Comparison of ENCODE assay signal across 17 cellular contexts in genomic region chr6:36725581-36725980, GRCh38.
"Had no signal": no experiment of that assay in that cellular context is flagged by ENCODE, and none has a peak within 500 bp of the region (broad histone marks: within the 10 kb centered on the region; RNA-seq: fewer than 3 reads in every experiment).

No MANE protein-coding gene starts in this region.

- DNase-seq: activated CD4-positive, alpha-beta T cell treated with anti-CD3 and anti-CD28 coated beads, Interleukin-2, amount 10 ng/mL, durations not matched to agents 7 days and 5 days; activated CD4-positive, CD25-positive, alpha-beta regulatory T cell; activated gamma-delta T cell; esophagus squamous epithelium; foreskin fibroblast; head of caudate nucleus; left cardiac atrium; mammary epithelial cell; nephron progenitor cell; retina; small intestine; upper lobe of right lung had no signal

- H3K27me3 ChIP-seq: ascending aorta, esophagus squamous epithelium, suprapubic skin, upper lobe of right lung had no signal

- FAIRE-seq: bronchial epithelial cell, small intestine had no signal

- H3K9me3 Mint-ChIP-seq: activated CD4-positive, alpha-beta T cell treated with anti-CD3 and anti-CD28 coated beads, Interleukin-2, amount 10 ng/mL, durations not matched to agents 7 days and 5 days; nephron progenitor cell had no signal

- H3K36me3 ChIP-seq: ascending aorta, esophagus squamous epithelium, suprapubic skin, upper lobe of right lung had no signal

- H3K27ac ChIP-seq: ascending aorta, esophagus squamous epithelium, SK-N-MC, suprapubic skin, upper lobe of right lung had no signal

- H3K4me1 ChIP-seq: ascending aorta, upper lobe of right lung had no signal

- H3K4me3 ChIP-seq: ascending aorta, esophagus squamous epithelium, mucosa of descending colon, SK-N-MC, suprapubic skin, upper lobe of right lung had no signal

- ATAC-seq: left cardiac atrium, mucosa of descending colon, upper lobe of right lung had no signal

- H3K27me3 Mint-ChIP-seq: activated CD4-positive, alpha-beta T cell treated with anti-CD3 and anti-CD28 coated beads, Interleukin-2, amount 10 ng/mL, durations not matched to agents 7 days and 5 days had no signal

- H3K9me3 ChIP-seq: ascending aorta, esophagus squamous epithelium, mucosa of descending colon, suprapubic skin, upper lobe of right lung had no signal

- H3K27ac Mint-ChIP-seq: activated CD4-positive, alpha-beta T cell treated with anti-CD3 and anti-CD28 coated beads, Interleukin-2, amount 10 ng/mL, durations not matched to agents 7 days and 5 days; nephron progenitor cell had no signal

- H3K4me3 Mint-ChIP-seq: activated CD4-positive, alpha-beta T cell treated with anti-CD3 and anti-CD28 coated beads, Interleukin-2, amount 10 ng/mL, durations not matched to agents 7 days and 5 days; nephron progenitor cell had no signal
